ENCODE assay signal across 9 cellular contexts in the genomic region with DNA sequence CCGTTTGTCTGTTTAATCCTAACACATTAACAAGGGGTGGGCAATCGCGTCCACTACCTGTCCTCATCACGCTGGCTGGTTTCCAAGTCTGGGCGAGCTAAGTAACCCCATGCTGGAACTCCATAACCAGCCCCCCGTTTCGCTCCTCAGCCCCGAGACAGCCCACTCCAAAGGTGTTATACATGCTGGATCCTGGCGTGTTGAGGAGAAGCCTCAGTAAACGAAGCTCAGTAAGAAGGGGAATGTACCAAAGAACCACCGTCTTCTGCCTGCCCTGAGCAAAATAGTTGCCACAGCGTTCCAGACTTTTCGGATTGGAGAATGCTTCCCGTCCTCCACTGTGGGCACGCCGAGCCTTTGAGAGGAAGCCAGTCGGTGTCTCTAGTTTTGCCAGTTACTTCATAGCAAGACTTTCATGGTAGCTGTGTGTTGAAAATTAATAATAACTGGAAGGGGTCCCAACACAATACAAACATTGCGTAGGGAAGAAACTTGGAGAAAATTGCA. TPM values are rescaled to one million over a fixed set of nuclear protein-coding genes. Genes with fewer than 3 reads are reported as not detected.
DNase-seq lines count a peak whose midpoint lies in the region; ATAC-seq lines count a peak whose summit lies in the region.
"Had no signal": no experiment of that assay in that cellular context is flagged by ENCODE, and none has a peak within 500 bp of the region (broad histone marks: within the 10 kb centered on the region; RNA-seq: fewer than 3 reads in every experiment).

No MANE protein-coding gene starts in this region.

- peak overlapping the region; percentile 81 for H3K27ac ChIP-seq in angular gyrus (ENCODE audit: low read depth, low read length)
- H3K27ac ChIP-seq in temporal lobe (ENCODE audit: low read depth, low read length): peak overlapping the region; percentile 90

- DNase-seq in activated T-cell treated with anti-CD3 and anti-CD28 coated beads for 4 hours (peak; percentile 1), left lobe of liver (ENCODE audit: low spot score) (no peak), SW480 (ENCODE audit: low spot score) (no peak)
- DNase-seq in activated T-cell treated with anti-CD3 and anti-CD28 coated beads, Interleukin-2, amount 50 U/mL, for 1 hour: no peak

- ATAC-seq in left lobe of liver: peak; percentile 4
- no peak for ATAC-seq in GM19455 (IDR thresholded peaks at IDR 0.05; ENCODE audit: unreplicated experiment)
- no peak for ATAC-seq in HG03108 (IDR thresholded peaks at IDR 0.05; ENCODE audit: unreplicated experiment)

RNA-seq across cellular contexts. Expression of gene C17orf78, which starts 16.1 kb away (rescaled TPM):
- total RNA-seq in left lobe of liver (not detected), temporal lobe (not detected)
- total RNA-seq: glomerular endothelial cell had no signal

RNA-seq across cellular contexts. Expression of gene ACACA, which starts 46.9 kb away (rescaled TPM):
- total RNA-seq in left lobe of liver: 37.9 TPM
- total RNA-seq in temporal lobe: 123 TPM

RNA-seq across cellular contexts. Expression of gene TADA2A, which starts 47.0 kb away (rescaled TPM):
- total RNA-seq in left lobe of liver: 8.6 TPM
- total RNA-seq in temporal lobe: 29.3 TPM
